Comparison of ENCODE assay signal across 9 cellular contexts in genomic region chr9:95091574-95091970, GRCh38.
DNase-seq lines count a peak whose midpoint lies in the region; ATAC-seq and TF ChIP-seq lines count a peak whose summit lies in the region.
"Had no signal": no experiment of that assay in that cellular context is flagged by ENCODE, and none has a peak within 500 bp of the region (broad histone marks: within the 10 kb centered on the region; RNA-seq: fewer than 3 reads in every experiment).

No MANE protein-coding gene starts in this region.

- peak overlapping the region; percentile 33 for H2AK9ac ChIP-seq in IMR-90 (replicated peaks; ENCODE audit: low read depth, low read length, poor library complexity)

- H3K4me1 Mint-ChIP-seq in chondrocyte (ENCODE audit: low read depth) = peaks cover 94% of the 10 kb centered on the region
- peaks cover 6 to 8% (median 7%) of the 10 kb centered on the region in 3 donors for H3K4me1 Mint-ChIP-seq in CD8-positive, alpha-beta memory T cell

- peak overlapping the region in 1 of 2 experiments; percentile 17; a peak in 1 of 4 replicates for H4K8ac ChIP-seq in IMR-90 (ENCODE audit: low read depth in 2 of 2, low read length in 2 of 2)

- H3K4me1 ChIP-seq in IMR-90 (ENCODE audit: control insufficient read depth, insufficient read depth, low read length) (peaks cover 22% of the 10 kb centered on the region), mesodermal cell (ENCODE audit: control insufficient read depth, insufficient read depth, low read length, poor library complexity, severe bottlenecking) (peaks cover 35% of the 10 kb centered on the region), transverse colon (peaks cover 30 to 79% (median 60%) of the 10 kb centered on the region in 4 donors)
- no peaks in the 10 kb centered on the region for H3K4me1 ChIP-seq in CD8-positive, alpha-beta memory T cell (ENCODE audit: insufficient read depth, low read length)

- H2AK5ac ChIP-seq in IMR-90 (ENCODE audit: low read depth, low read length) = peak overlapping the region; percentile 13; the same call in 1 of the 2 replicates

- TF ChIP-seq POLR2A in IMR-90 (IDR thresholded peaks at IDR 0.05; ENCODE audit: low read depth, low read length) (no peak), transverse colon (IDR thresholded peaks at IDR 0.05) (no peak)

- WGBS in IMR-90 (ENCODE audit: extremely low coverage in 2 of 2, insufficient read length in 1 of 2), 2 experiments = 20% methylated on average over 4 of the region's 12 CpGs; no CpG with 5 or more reads in 1 of the 2 experiments
- WGBS in mesodermal cell (ENCODE audit: insufficient coverage in 2 of 2), 2 experiments = 93 to 95% methylated on average over 10 to 11 of the region's 12 CpGs
- 43% methylated on average over 12 of the region's 12 CpGs; no CpG with 5 or more reads in 1 of the 2 donors for WGBS in transverse colon (ENCODE audit: low coverage in 1 of 2), 2 donors

- H3K14ac ChIP-seq in IMR-90 (replicated peaks; ENCODE audit: low read depth, low read length) = peak overlapping the region; percentile 31

- peaks cover 19% of the 10 kb centered on the region for H4K20me1 ChIP-seq in IMR-90 (ENCODE audit: insufficient read depth, low read length)

- POLR2A ChIA-PET in IMR-90 (lab: Charles Lee; ENCODE audit: unreplicated experiment) (no interaction called here), HEK293T (lab: Yijun Ruan, JAX) (no interaction called here)
- POLR2A ChIA-PET in CD8-positive, alpha-beta memory T cell (lab: Charles Lee) = no interaction called here

- DNase-seq in IMR-90 (peak; percentile 53), chondrocyte (ENCODE audit: low spot score) (no peak), transverse colon (no peak), HEK293T (ENCODE audit: extremely low spot score) (no peak), GOT3 (lab: John Stamatoyannopoulos, UW) (no peak)
- no peak for DNase-seq in stimulated activated naive CD4-positive, alpha-beta T cell (lab: John Stamatoyannopoulos, UW)
- no peak for DNase-seq in CD8-positive, alpha-beta memory T cell
- DNase-seq: activated CD8-positive, alpha-beta T cell treated with anti-CD3 and anti-CD28 coated beads for 36 hours had no signal

- H3K27ac Mint-ChIP-seq in chondrocyte (ENCODE audit: unreplicated experiment) = peak overlapping the region; percentile 97
- peak overlapping the region in 1 of 8 donors; percentile 70 for H3K27ac Mint-ChIP-seq in CD8-positive, alpha-beta memory T cell
- H3K27ac Mint-ChIP-seq: activated CD8-positive, alpha-beta T cell treated with anti-CD3 and anti-CD28 coated beads for 36 hours had no signal

- H3K27me3 ChIP-seq in IMR-90 (ENCODE audit: control insufficient read depth, insufficient read depth, low read length) = no peaks in the 10 kb centered on the region
- H3K27me3 ChIP-seq in transverse colon = no peaks in the 10 kb centered on the region
- no peaks in the 10 kb centered on the region for H3K27me3 ChIP-seq in CD8-positive, alpha-beta memory T cell (ENCODE audit: insufficient read depth, low read length, poor library complexity, severe bottlenecking)

- no peak overlapping the region for H3K4me3 ChIP-seq in IMR-90 (ENCODE audit: insufficient read depth, low read depth, low read length)
- no peak overlapping the region for H3K4me3 ChIP-seq in mesodermal cell (ENCODE audit: extremely low read depth, insufficient read depth, low read length, poor library complexity, severe bottlenecking)
- no peak overlapping the region for H3K4me3 ChIP-seq in transverse colon
- H3K4me3 ChIP-seq in CD8-positive, alpha-beta memory T cell (ENCODE audit: low read length) = no peak overlapping the region

- no peak overlapping the region for H3K18ac ChIP-seq in IMR-90 (ENCODE audit: low read depth, low read length)

- H3K56ac ChIP-seq in IMR-90 (ENCODE audit: extremely low read depth, insufficient read depth, low read length) = no peak overlapping the region

- intact Hi-C loops in IMR-90 (cut with micrococcal nuclease) = no loop called here
- intact Hi-C loops in transverse colon (cut with DNase I; ENCODE audit: low total_unique reads) = no loop called here

- H4K91ac ChIP-seq in IMR-90 (ENCODE audit: insufficient read depth, low read depth, low read length) = no peak overlapping the region; the same call in 1 of the 2 replicates

- peaks cover 21% of the 10 kb centered on the region; the same call in 1 of the 2 replicates for H3K9me1 ChIP-seq in IMR-90 (ENCODE audit: insufficient read depth, low read length)

- in situ Hi-C loops in IMR-90 (cut with MboI; ENCODE audit: low sequenced_read_pairs) (no loop called here), transverse colon (cut with MboI; ENCODE audit: low pct_ligation_motif_present in 1 of 4, low pct_unique_long_range_greater_than_20kb in 1 of 4, low sequenced_read_pairs in 3 of 4) (no loop called here)

- no peak for TF ChIP-seq EP300 in transverse colon (IDR thresholded peaks at IDR 0.05; ENCODE audit: low read depth)

- no peak overlapping the region for H2AFZ ChIP-seq in IMR-90 (replicated peaks; ENCODE audit: low read length, poor library complexity)

- H2BK20ac ChIP-seq in IMR-90 (ENCODE audit: low read depth, low read length) = no peak overlapping the region

- no peak overlapping the region for H3K27ac ChIP-seq in IMR-90 (ENCODE audit: insufficient read depth, low read length)
- peak overlapping the region; percentile 82 for H3K27ac ChIP-seq in mesodermal cell (ENCODE audit: low read depth, low read length, severe bottlenecking)
- peak overlapping the region; percentile 83 to 92 (median 90) for H3K27ac ChIP-seq in transverse colon
- no peak overlapping the region for H3K27ac ChIP-seq in CD8-positive, alpha-beta memory T cell (ENCODE audit: low read depth, low read length)

- H4K5ac ChIP-seq in IMR-90 (ENCODE audit: low read depth, low read length) = no peak overlapping the region

- TF ChIP-seq CTCF in IMR-90 (conservative IDR thresholded peaks at IDR 0.05; ENCODE audit: low read depth, low read length) (no peak), chondrocyte (IDR thresholded peaks at IDR 0.05) (no peak), transverse colon (IDR thresholded peaks at IDR 0.05) (no peak)

- H3K27me3 Mint-ChIP-seq in chondrocyte (ENCODE audit: low read depth) = no peaks in the 10 kb centered on the region
- peaks cover 0 to 2% of the 10 kb centered on the region in 2 donors for H3K27me3 Mint-ChIP-seq in CD8-positive, alpha-beta memory T cell
- H3K27me3 Mint-ChIP-seq: activated CD8-positive, alpha-beta T cell treated with anti-CD3 and anti-CD28 coated beads for 36 hours had no signal

- peak; percentile 48 for ATAC-seq in IMR-90 (ENCODE audit: low read depth)
- ATAC-seq: activated CD8-positive, alpha-beta T cell treated with anti-CD3 and anti-CD28 coated beads for 36 hours had no signal

- no peak for TF ChIP-seq RAD21 in IMR-90 (IDR thresholded peaks at IDR 0.05; ENCODE audit: low read length)

- no peak overlapping the region for H2BK5ac ChIP-seq in IMR-90 (ENCODE audit: low read depth, low read length, poor library complexity, severe bottlenecking)

- BruUV-seq in IMR-90 (replicated peaks; lab: Mats Ljungman, UMichigan) = no TSS peak

- H3K36me3 ChIP-seq in IMR-90 (ENCODE audit: control insufficient read depth, insufficient read depth, low read length) = peaks cover 30% of the 10 kb centered on the region
- peaks cover 31% of the 10 kb centered on the region for H3K36me3 ChIP-seq in mesodermal cell (ENCODE audit: control insufficient read depth, insufficient read depth, low read length)
- peaks cover 0 to 6% (median 0%) of the 10 kb centered on the region in 4 donors for H3K36me3 ChIP-seq in transverse colon
- H3K36me3 ChIP-seq in CD8-positive, alpha-beta memory T cell (ENCODE audit: insufficient read depth, low read length) = no peaks in the 10 kb centered on the region

- H3K4me3 Mint-ChIP-seq in chondrocyte (ENCODE audit: unreplicated experiment) = peak overlapping the region; percentile 40
- H3K4me3 Mint-ChIP-seq in CD8-positive, alpha-beta memory T cell = no peak overlapping the region
- H3K4me3 Mint-ChIP-seq: activated CD8-positive, alpha-beta T cell treated with anti-CD3 and anti-CD28 coated beads for 36 hours had no signal

- dilution Hi-C loops in IMR-90 (cut with HindIII; ENCODE audit: low sequenced_read_pairs, unreplicated experiment) = no loop called here

- CTCF ChIA-PET in IMR-90 (lab: Yijun Ruan, JAX) = no interaction called here
- CTCF ChIA-PET in CD8-positive, alpha-beta memory T cell (lab: Charles Lee) = no interaction called here
- CTCF ChIA-PET in HEK293T (lab: Yijun Ruan, JAX) = no interaction called here

- H3K9ac ChIP-seq in IMR-90 (ENCODE audit: low read depth, low read length) = no peak overlapping the region

- H3K4ac ChIP-seq in IMR-90 (ENCODE audit: low read depth, low read length) = peak overlapping the region; percentile 26

- no peak overlapping the region for H2BK15ac ChIP-seq in IMR-90 (ENCODE audit: low read depth, low read length)

- H3K23ac ChIP-seq in IMR-90 (ENCODE audit: low read depth, low read length) = peak overlapping the region; percentile 7; the same call in 1 of the 2 replicates

- H3K79me1 ChIP-seq in IMR-90 (ENCODE audit: low read depth in 1 of 2, low read length in 2 of 2) = peaks cover 9 to 51% of the 10 kb centered on the region in 2 experiments; a peak in 3 of 4 replicates

- peaks cover 22% of the 10 kb centered on the region for H3K36me3 Mint-ChIP-seq in chondrocyte (ENCODE audit: low read depth)
- peaks cover 0 to 9% (median 3%) of the 10 kb centered on the region in 3 donors for H3K36me3 Mint-ChIP-seq in CD8-positive, alpha-beta memory T cell

- H2BK120ac ChIP-seq in IMR-90 (ENCODE audit: low read depth, low read length) = no peak overlapping the region

- H3K9me3 Mint-ChIP-seq in chondrocyte (ENCODE audit: low read depth) = no peaks in the 10 kb centered on the region
- H3K9me3 Mint-ChIP-seq in CD8-positive, alpha-beta memory T cell = no peaks in the 10 kb centered on the region
- H3K9me3 Mint-ChIP-seq: activated CD8-positive, alpha-beta T cell treated with anti-CD3 and anti-CD28 coated beads for 36 hours had no signal

- no peak overlapping the region for H3K4me2 ChIP-seq in IMR-90 (ENCODE audit: low read depth, low read length)

- no peaks in the 10 kb centered on the region for H3K9me3 ChIP-seq in IMR-90 (ENCODE audit: control insufficient read depth, insufficient read depth, low read length)
- H3K9me3 ChIP-seq in mesodermal cell (ENCODE audit: control insufficient read depth, low read length) = no peaks in the 10 kb centered on the region
- H3K9me3 ChIP-seq in transverse colon = no peaks in the 10 kb centered on the region
- H3K9me3 ChIP-seq in CD8-positive, alpha-beta memory T cell (ENCODE audit: low read length) = no peaks in the 10 kb centered on the region

TF ChIP-seq in IMR-90, 13 proteins besides CTCF, POLR2A, EP300 and RAD21 (continues in another document):
- TF ChIP-seq MXI1 (IDR thresholded peaks at IDR 0.05; ENCODE audit: borderline replicate concordance, low read depth, low read length) (no peak), RCOR1 (IDR thresholded peaks at IDR 0.05; ENCODE audit: insufficient replicate concordance, low read length) (peak; percentile 39), BHLHE40 (IDR thresholded peaks at IDR 0.05; ENCODE audit: low read depth, low read length) (peak; percentile 78)

TF ChIP-seq in HEK293T, 16 proteins besides CTCF, POLR2A, EP300 and RAD21 (continues in another document):
- no peak for TF ChIP-seq ZNF384 (IDR thresholded peaks at IDR 0.05)

Comparison
In these comparisons a context has a peak if more than half of its experiments do, and no peak if none do; other contexts are left out.
1. H3K27ac ChIP-seq: peak in mesodermal cell (single experiment) and transverse colon (4 of 4); none in IMR-90 (single experiment) and CD8-positive, alpha-beta memory T cell (single experiment).